Comparison of ENCODE assay signal across 10 cellular contexts in genomic region chr6:34514593-34515472, GRCh38. TPM values are rescaled to one million over a fixed set of nuclear protein-coding genes. Genes with fewer than 3 reads are reported as not detected.
DNase-seq lines count a peak whose midpoint lies in the region; TF ChIP-seq lines count a peak whose summit lies in the region.
"Had no signal": no experiment of that assay in that cellular context is flagged by ENCODE, and none has a peak within 500 bp of the region (broad histone marks: within the 10 kb centered on the region; RNA-seq: fewer than 3 reads in every experiment).

No MANE protein-coding gene starts in this region.

- H3K36me3 Mint-ChIP-seq in nephron progenitor cell (ENCODE audit: low read depth) = peaks cover 6% of the 10 kb centered on the region

- H3K27ac Mint-ChIP-seq in nephron progenitor cell = no peak overlapping the region

- peaks cover 5% of the 10 kb centered on the region for H3K4me1 ChIP-seq in BE2C
- H3K4me1 ChIP-seq: right lobe of liver had no signal

- no peaks in the 10 kb centered on the region for H3K9me3 ChIP-seq in BE2C

- no peaks in the 10 kb centered on the region for H3K27me3 ChIP-seq in BE2C
- H3K27me3 ChIP-seq: right lobe of liver had no signal

- peaks cover 44% of the 10 kb centered on the region for H3K27me3 Mint-ChIP-seq in nephron progenitor cell (ENCODE audit: low read depth, poor library complexity)

- H3K4me1 Mint-ChIP-seq in nephron progenitor cell = peaks cover 60% of the 10 kb centered on the region

- H3K4me3 Mint-ChIP-seq in nephron progenitor cell = peak overlapping the region; percentile 73

- DNase-seq in BE2C (peak; percentile 64), NCI-H524 treated with DMSO at 0.1 percent for 48 hours (lab: John Stamatoyannopoulos, UW) (peak; percentile 35), fibroblast of gingiva (ENCODE audit: low read depth) (peak; percentile 33), nephron progenitor cell (peak; percentile 83), NCI-H1092 treated with DMSO at 0.1 percent for 48 hours (lab: John Stamatoyannopoulos, UW) (no peak), NCI-H226 (no peak), CD1c-positive myeloid dendritic cell (ENCODE audit: extremely low spot score) (no peak)
- no peak for DNase-seq in stimulated activated naive CD4-positive, alpha-beta T cell treated with Interleukin-2 at 50 U/mL for 16 hours (lab: John Stamatoyannopoulos, UW)
- DNase-seq: Karpas-422 had no signal

- no peaks in the 10 kb centered on the region for H3K36me3 ChIP-seq in BE2C
- H3K36me3 ChIP-seq: right lobe of liver had no signal

- TF ChIP-seq CTCF in BE2C (IDR thresholded peaks at IDR 0.05; ENCODE audit: low read depth, low read length) (no peak), nephron progenitor cell (IDR thresholded peaks at IDR 0.05) (no peak)

- peaks cover 8% of the 10 kb centered on the region for H3K9me3 Mint-ChIP-seq in nephron progenitor cell

- H3K4me3 ChIP-seq in BE2C (ENCODE audit: low read depth, low read length) = no peak overlapping the region
- H3K4me3 ChIP-seq: right lobe of liver had no signal

RNA-seq across cellular contexts. Expression of gene SPDEF, which starts 41.3 kb away (rescaled TPM):
- polyA plus RNA-seq in BE2C (2012; ENCODE audit: insufficient read depth, insufficient read length, low read depth) = not detected

RNA-seq across cellular contexts. Expression of gene PACSIN1, which starts 49.0 kb away (rescaled TPM):
- polyA plus RNA-seq in BE2C (2012; ENCODE audit: insufficient read depth, insufficient read length, low read depth) = not detected

Comparison
In these comparisons a context has a peak if more than half of its experiments do, and no peak if none do; other contexts are left out.
1. DNase-seq: peak in BE2C (single experiment), NCI-H524 treated with DMSO at 0.1 percent for 48 hours (single experiment), fibroblast of gingiva (single experiment) and nephron progenitor cell (single experiment); none in NCI-H1092 treated with DMSO at 0.1 percent for 48 hours (single experiment), NCI-H226 (single experiment), CD1c-positive myeloid dendritic cell (single experiment) and stimulated activated naive CD4-positive, alpha-beta T cell treated with Interleukin-2 at 50 U/mL for 16 hours (single experiment).